Comparison of ENCODE assay signal across 13 cellular contexts in genomic region chr17:5667871-5668270, GRCh38.
DNase-seq lines count a peak whose midpoint lies in the region; ATAC-seq and TF ChIP-seq lines count a peak whose summit lies in the region.
"Had no signal": no experiment of that assay in that cellular context is flagged by ENCODE, and none has a peak within 500 bp of the region (broad histone marks: within the 10 kb centered on the region; RNA-seq: fewer than 3 reads in every experiment).

No MANE protein-coding gene starts in this region.

- ATAC-seq in HG02884 (IDR thresholded peaks at IDR 0.05; ENCODE audit: unreplicated experiment), result no peak

- no peak overlapping the region for H3K27ac Mint-ChIP-seq in MCF 10A (ENCODE audit: low read depth, unreplicated experiment)
- H3K27ac Mint-ChIP-seq in type B pancreatic cell, result no peak overlapping the region
- no peak overlapping the region for H3K27ac Mint-ChIP-seq in endothelial cell (ENCODE audit: unreplicated experiment)
- H3K27ac Mint-ChIP-seq: B cell, brain had no signal

- DNase-seq in MCF 10A (ENCODE audit: unreplicated experiment) (peak; percentile 18), mammary epithelial cell (no peak), MG63 (peak; percentile 6), astrocyte of the spinal cord (ENCODE audit: low read depth, low spot score) (no peak), type B pancreatic cell (ENCODE audit: extremely low spot score, unreplicated experiment) (no peak), endothelial cell (ENCODE audit: low spot score) (no peak), T-helper 1 cell (no peak)
- DNase-seq: activated CD4-positive, CD25-positive, alpha-beta regulatory T cell; erythroblast; thyroid gland had no signal

- H3K4me3 ChIP-seq in mammary epithelial cell (replicated peaks in 1 of 3; ENCODE audit: insufficient read depth in 1 of 3, low read depth in 2 of 3, low read length in 3 of 3) (no peak overlapping the region), MG63 (no peak overlapping the region), astrocyte of the spinal cord (ENCODE audit: low read depth, low read length) (no peak overlapping the region)
- H3K4me3 ChIP-seq: thyroid gland had no signal

- H3K36me3 ChIP-seq in mammary epithelial cell (ENCODE audit: insufficient read depth, low read length) (no peaks in the 10 kb centered on the region), MG63 (no peaks in the 10 kb centered on the region)
- H3K36me3 ChIP-seq: thyroid gland had no signal

- POLR2A ChIA-PET in MCF 10A (lab: Yijun Ruan, JAX), result no interaction called here

- intact Hi-C loops in MCF 10A (cut with micrococcal nuclease), result no loop called here
- intact Hi-C loops in mammary epithelial cell (cut with micrococcal nuclease), result no loop called here

- H3K4me1 ChIP-seq in mammary epithelial cell (ENCODE audit: insufficient read depth, low read length), result no peaks in the 10 kb centered on the region
- H3K4me1 ChIP-seq: thyroid gland had no signal

- WGBS in mammary epithelial cell (ENCODE audit: low coverage, missing lambda C conversion rate), result 45% methylated on average over 3 of the region's 6 CpGs

- no peak overlapping the region for H3K27ac ChIP-seq in mammary epithelial cell (ENCODE audit: insufficient read depth, low read depth, low read length)
- H3K27ac ChIP-seq: thyroid gland had no signal

- no peak overlapping the region for H3K9ac ChIP-seq in mammary epithelial cell (ENCODE audit: insufficient read depth, low read length)

- TF ChIP-seq CTCF in MCF 10A (IDR thresholded peaks at IDR 0.05; ENCODE audit: unreplicated experiment), result peak; percentile 11
- peak in 1 of 2 donors; percentile 33 for TF ChIP-seq CTCF in mammary epithelial cell (conservative IDR thresholded peaks at IDR 0.05 in 1 of 2, IDR thresholded peaks at IDR 0.05 in 1 of 2; ENCODE audit: extremely low read depth in 1 of 2, insufficient read depth in 1 of 2, low read depth in 1 of 2, low read length in 2 of 2)
- TF ChIP-seq CTCF in astrocyte of the spinal cord (IDR thresholded peaks at IDR 0.05; ENCODE audit: low read depth, low read length), result peak; percentile 3
- TF ChIP-seq CTCF in type B pancreatic cell (conservative IDR thresholded peaks at IDR 0.05), result peak; percentile 37
- TF ChIP-seq CTCF in endothelial cell (IDR thresholded peaks at IDR 0.05; ENCODE audit: unreplicated experiment), result no peak

- H3K4me3 Mint-ChIP-seq in MCF 10A (ENCODE audit: unreplicated experiment) (no peak overlapping the region), type B pancreatic cell (no peak overlapping the region), endothelial cell (ENCODE audit: unreplicated experiment) (no peak overlapping the region)
- H3K4me3 Mint-ChIP-seq: B cell, brain had no signal

- H3K36me3 Mint-ChIP-seq in MCF 10A (ENCODE audit: insufficient read depth, unreplicated experiment) (no peaks in the 10 kb centered on the region), type B pancreatic cell (no peaks in the 10 kb centered on the region), endothelial cell (ENCODE audit: low read depth, unreplicated experiment) (no peaks in the 10 kb centered on the region)
- H3K36me3 Mint-ChIP-seq: brain had no signal

- H3K9me3 ChIP-seq in mammary epithelial cell (replicated peaks; ENCODE audit: insufficient read depth, low read length) (no peaks in the 10 kb centered on the region), MG63 (no peaks in the 10 kb centered on the region)
- H3K9me3 ChIP-seq: thyroid gland had no signal

- no peak overlapping the region for H2AFZ ChIP-seq in mammary epithelial cell (ENCODE audit: low read depth, low read length)

- H3K4me1 Mint-ChIP-seq in MCF 10A (ENCODE audit: insufficient read depth, unreplicated experiment), result no peaks in the 10 kb centered on the region
- H3K4me1 Mint-ChIP-seq in type B pancreatic cell (ENCODE audit: unreplicated experiment), result peaks cover 11% of the 10 kb centered on the region
- H3K4me1 Mint-ChIP-seq in endothelial cell (ENCODE audit: unreplicated experiment), result no peaks in the 10 kb centered on the region
- H3K4me1 Mint-ChIP-seq: B cell had no signal

- H4K20me1 ChIP-seq in mammary epithelial cell (ENCODE audit: insufficient read depth, low read length), result no peaks in the 10 kb centered on the region

- H3K4me2 ChIP-seq in mammary epithelial cell (ENCODE audit: insufficient read depth, low read depth, low read length), result no peak overlapping the region

- BruUV-seq in MCF 10A (replicated peaks; lab: Mats Ljungman, UMichigan) (no TSS peak), mammary epithelial cell (replicated peaks; lab: Mats Ljungman, UMichigan) (no TSS peak)

- in situ Hi-C loops in mammary epithelial cell (cut with MboI; ENCODE audit: low sequenced_read_pairs in 2 of 2), result no loop called here
- in situ Hi-C loops in astrocyte of the spinal cord (cut with HindIII; ENCODE audit: low sequenced_read_pairs), result no loop called here

- H3K9me3 Mint-ChIP-seq in MCF 10A (ENCODE audit: unreplicated experiment) (no peaks in the 10 kb centered on the region), type B pancreatic cell (peaks cover 5% of the 10 kb centered on the region), endothelial cell (ENCODE audit: unreplicated experiment) (no peaks in the 10 kb centered on the region)

- no peaks in the 10 kb centered on the region for H3K79me2 ChIP-seq in mammary epithelial cell (ENCODE audit: insufficient read depth, low read length)

- dilution Hi-C loops in mammary epithelial cell (cut with HindIII; ENCODE audit: low sequenced_read_pairs), result loop anchor here (5.0 kb wide), 1 partner anchor 56 kb away; no protein-coding TSS in a partner anchor

- H3K27me3 Mint-ChIP-seq in MCF 10A (ENCODE audit: insufficient read depth, unreplicated experiment) (peaks cover 68% of the 10 kb centered on the region), type B pancreatic cell (peaks cover 34% of the 10 kb centered on the region), endothelial cell (ENCODE audit: unreplicated experiment) (peaks cover 1% of the 10 kb centered on the region)

- H3K27me3 ChIP-seq in mammary epithelial cell (ENCODE audit: insufficient read depth, low read length) (peaks cover 2% of the 10 kb centered on the region), MG63 (no peaks in the 10 kb centered on the region)
- H3K27me3 ChIP-seq: thyroid gland had no signal

- CTCF ChIA-PET in MCF 10A (lab: Yijun Ruan, JAX) (interaction anchor here (0.6 kb wide), 1 partner anchor 64 kb away, joined by 3 read pairs; no protein-coding TSS in a partner anchor), mammary epithelial cell (lab: Charles Lee; ENCODE audit: low non-redundant PET) (no interaction called here)

Comparison
In these comparisons a context has a peak if more than half of its experiments do, and no peak if none do; other contexts are left out.
1. DNase-seq: peak in MCF 10A (single experiment) and MG63 (single experiment); none in mammary epithelial cell (single experiment), astrocyte of the spinal cord (single experiment), type B pancreatic cell (single experiment), endothelial cell (single experiment) and T-helper 1 cell (0 of 5).